1 cellular context compared by ENCODE assay signal in the genomic region with DNA sequence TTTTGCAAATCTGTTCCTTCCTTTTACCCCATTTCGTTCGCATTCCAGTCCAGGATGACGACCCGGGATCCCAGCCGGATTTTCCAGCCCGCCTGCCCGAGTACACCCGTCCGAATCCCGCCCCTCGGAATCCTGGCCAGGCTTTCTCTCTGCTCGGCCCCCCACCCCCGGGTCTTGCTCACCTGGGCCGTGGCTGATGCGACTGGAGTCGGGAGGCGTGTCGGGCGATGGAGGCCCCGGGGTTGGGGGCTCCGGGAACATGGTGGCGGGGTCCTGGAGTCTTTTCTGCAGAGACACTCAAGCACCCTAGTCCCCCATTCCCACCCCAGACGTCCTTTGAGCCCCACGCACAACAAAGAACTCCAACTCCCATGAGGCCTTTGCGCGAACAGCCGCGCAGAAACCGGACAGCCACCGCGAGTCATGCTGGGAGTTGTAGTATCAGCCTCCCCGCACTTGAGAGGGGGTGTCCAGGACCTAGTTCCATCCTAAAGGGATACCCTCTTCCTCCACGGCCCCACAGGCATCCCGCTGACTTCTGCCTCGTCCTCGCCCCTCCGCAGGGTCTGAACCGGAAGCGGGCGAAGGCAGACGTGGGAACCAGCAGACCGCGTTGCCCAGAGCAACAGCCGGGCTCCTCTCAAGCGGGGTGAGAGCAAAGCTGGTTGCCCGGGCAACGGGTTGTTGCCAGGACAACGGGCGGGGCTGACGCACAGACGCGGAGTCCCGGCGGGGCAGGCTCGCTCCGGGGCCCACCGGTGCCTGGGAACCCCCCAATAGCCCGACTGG.
TF ChIP-seq lines count a peak whose summit lies in the region.

No MANE protein-coding gene starts in this region.

TF ChIP-seq in K562, 482 proteins besides CTCF, POLR2A, EP300 and RAD21 (continued from another document and continues in another):
- no peak for TF ChIP-seq NCOA4 (IDR thresholded peaks at IDR 0.05; ENCODE audit: partially characterized antibody)
- TF ChIP-seq, protein P1, sequence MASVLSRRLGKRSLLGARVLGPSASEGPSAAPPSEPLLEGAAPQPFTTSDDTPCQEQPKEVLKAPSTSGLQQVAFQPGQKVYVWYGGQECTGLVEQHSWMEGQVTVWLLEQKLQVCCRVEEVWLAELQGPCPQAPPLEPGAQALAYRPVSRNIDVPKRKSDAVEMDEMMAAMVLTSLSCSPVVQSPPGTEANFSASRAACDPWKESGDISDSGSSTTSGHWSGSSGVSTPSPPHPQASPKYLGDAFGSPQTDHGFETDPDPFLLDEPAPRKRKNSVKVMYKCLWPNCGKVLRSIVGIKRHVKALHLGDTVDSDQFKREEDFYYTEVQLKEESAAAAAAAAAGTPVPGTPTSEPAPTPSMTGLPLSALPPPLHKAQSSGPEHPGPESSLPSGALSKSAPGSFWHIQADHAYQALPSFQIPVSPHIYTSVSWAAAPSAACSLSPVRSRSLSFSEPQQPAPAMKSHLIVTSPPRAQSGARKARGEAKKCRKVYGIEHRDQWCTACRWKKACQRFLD (CRISPR knock-in tag; IDR thresholded peaks at IDR 0.05): peak; percentile 84
- no peak for TF ChIP-seq RBM25 (IDR thresholded peaks at IDR 0.05; ENCODE audit: low read depth, low read length, severe bottlenecking)
- no peak for TF ChIP-seq ZNF347 (CRISPR knock-in tag; IDR thresholded peaks at IDR 0.05; ENCODE audit: low read depth)
- TF ChIP-seq, protein P2, sequence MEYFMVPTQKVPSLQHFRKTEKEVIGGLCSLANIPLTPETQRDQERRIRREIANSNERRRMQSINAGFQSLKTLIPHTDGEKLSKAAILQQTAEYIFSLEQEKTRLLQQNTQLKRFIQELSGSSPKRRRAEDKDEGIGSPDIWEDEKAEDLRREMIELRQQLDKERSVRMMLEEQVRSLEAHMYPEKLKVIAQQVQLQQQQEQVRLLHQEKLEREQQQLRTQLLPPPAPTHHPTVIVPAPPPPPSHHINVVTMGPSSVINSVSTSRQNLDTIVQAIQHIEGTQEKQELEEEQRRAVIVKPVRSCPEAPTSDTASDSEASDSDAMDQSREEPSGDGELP (CRISPR knock-in tag; IDR thresholded peaks at IDR 0.05; ENCODE audit: borderline replicate concordance): peak; percentile 68; the same call in 1 of the 2 replicates
- peak; percentile 76; the same call in 1 of the 2 replicates for TF ChIP-seq MBD2 (IDR thresholded peaks at IDR 0.05; ENCODE audit: borderline replicate concordance, low read depth)
- TF ChIP-seq HSF4 (CRISPR knock-in tag; IDR thresholded peaks at IDR 0.05; ENCODE audit: borderline replicate concordance): no peak
- TF ChIP-seq, protein P3, sequence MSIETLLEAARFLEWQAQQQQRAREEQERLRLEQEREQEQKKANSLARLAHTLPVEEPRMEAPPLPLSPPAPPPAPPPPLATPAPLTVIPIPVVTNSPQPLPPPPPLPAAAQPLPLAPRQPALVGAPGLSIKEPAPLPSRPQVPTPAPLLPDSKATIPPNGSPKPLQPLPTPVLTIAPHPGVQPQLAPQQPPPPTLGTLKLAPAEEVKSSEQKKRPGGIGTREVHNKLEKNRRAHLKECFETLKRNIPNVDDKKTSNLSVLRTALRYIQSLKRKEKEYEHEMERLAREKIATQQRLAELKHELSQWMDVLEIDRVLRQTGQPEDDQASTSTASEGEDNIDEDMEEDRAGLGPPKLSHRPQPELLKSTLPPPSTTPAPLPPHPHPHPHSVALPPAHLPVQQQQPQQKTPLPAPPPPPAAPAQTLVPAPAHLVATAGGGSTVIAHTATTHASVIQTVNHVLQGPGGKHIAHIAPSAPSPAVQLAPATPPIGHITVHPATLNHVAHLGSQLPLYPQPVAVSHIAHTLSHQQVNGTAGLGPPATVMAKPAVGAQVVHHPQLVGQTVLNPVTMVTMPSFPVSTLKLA (conservative IDR thresholded peaks at IDR 0.05): peak in 1 of 2 experiments; percentile 27; a peak in 1 of 4 replicates
- peak; percentile 83; the same call in 1 of the 2 replicates for TF ChIP-seq GABPB1 (CRISPR knock-in tag; IDR thresholded peaks at IDR 0.05)
- TF ChIP-seq MYC (IDR thresholded peaks at IDR 0.05; ENCODE audit: low read depth, low read length): no peak
- 0 out of 2 replicates have a peak, but pooled peaks have one; percentile 35 for TF ChIP-seq MYC (CRISPR knock-in tag; IDR thresholded peaks at IDR 0.05; ENCODE audit: borderline replicate concordance, low read depth)
- no peak for TF ChIP-seq LEF1 (IDR thresholded peaks at IDR 0.05)
- TF ChIP-seq RHOXF2B (CRISPR knock-in tag; conservative IDR thresholded peaks at IDR 0.05): no peak
- TF ChIP-seq ZNF197 (CRISPR knock-in tag; IDR thresholded peaks at IDR 0.05; ENCODE audit: low read depth): peak; percentile 90; the same call in 1 of the 2 replicates
- TF ChIP-seq, protein P4, sequence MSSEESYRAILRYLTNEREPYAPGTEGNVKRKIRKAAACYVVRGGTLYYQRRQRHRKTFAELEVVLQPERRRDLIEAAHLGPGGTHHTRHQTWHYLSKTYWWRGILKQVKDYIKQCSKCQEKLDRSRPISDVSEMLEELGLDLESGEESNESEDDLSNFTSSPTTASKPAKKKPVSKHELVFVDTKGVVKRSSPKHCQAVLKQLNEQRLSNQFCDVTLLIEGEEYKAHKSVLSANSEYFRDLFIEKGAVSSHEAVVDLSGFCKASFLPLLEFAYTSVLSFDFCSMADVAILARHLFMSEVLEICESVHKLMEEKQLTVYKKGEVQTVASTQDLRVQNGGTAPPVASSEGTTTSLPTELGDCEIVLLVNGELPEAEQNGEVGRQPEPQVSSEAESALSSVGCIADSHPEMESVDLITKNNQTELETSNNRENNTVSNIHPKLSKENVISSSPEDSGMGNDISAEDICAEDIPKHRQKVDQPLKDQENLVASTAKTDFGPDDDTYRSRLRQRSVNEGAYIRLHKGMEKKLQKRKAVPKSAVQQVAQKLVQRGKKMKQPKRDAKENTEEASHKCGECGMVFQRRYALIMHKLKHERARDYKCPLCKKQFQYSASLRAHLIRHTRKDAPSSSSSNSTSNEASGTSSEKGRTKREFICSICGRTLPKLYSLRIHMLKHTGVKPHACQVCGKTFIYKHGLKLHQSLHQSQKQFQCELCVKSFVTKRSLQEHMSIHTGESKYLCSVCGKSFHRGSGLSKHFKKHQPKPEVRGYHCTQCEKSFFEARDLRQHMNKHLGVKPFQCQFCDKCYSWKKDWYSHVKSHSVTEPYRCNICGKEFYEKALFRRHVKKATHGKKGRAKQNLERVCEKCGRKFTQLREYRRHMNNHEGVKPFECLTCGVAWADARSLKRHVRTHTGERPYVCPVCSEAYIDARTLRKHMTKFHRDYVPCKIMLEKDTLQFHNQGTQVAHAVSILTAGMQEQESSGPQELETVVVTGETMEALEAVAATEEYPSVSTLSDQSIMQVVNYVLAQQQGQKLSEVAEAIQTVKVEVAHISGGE (CRISPR knock-in tag; IDR thresholded peaks at IDR 0.05): peak in 1 of 3 experiments; percentile 75; a peak in 2 of 6 replicates
- TF ChIP-seq KLF6 (CRISPR knock-in tag; IDR thresholded peaks at IDR 0.05; ENCODE audit: borderline replicate concordance): 0 out of 2 replicates have a peak, but pooled peaks have one; percentile 36
- no peak for TF ChIP-seq SMARCE1 (IDR thresholded peaks at IDR 0.05)
- TF ChIP-seq, protein P5, sequence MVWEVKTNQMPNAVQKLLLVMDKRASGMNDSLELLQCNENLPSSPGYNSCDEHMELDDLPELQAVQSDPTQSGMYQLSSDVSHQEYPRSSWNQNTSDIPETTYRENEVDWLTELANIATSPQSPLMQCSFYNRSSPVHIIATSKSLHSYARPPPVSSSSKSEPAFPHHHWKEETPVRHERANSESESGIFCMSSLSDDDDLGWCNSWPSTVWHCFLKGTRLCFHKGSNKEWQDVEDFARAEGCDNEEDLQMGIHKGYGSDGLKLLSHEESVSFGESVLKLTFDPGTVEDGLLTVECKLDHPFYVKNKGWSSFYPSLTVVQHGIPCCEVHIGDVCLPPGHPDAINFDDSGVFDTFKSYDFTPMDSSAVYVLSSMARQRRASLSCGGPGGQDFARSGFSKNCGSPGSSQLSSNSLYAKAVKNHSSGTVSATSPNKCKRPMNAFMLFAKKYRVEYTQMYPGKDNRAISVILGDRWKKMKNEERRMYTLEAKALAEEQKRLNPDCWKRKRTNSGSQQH (CRISPR knock-in tag; IDR thresholded peaks at IDR 0.05): no peak
- peak; percentile 100 for TF ChIP-seq MYNN (IDR thresholded peaks at IDR 0.05)
- peak; percentile 93 for TF ChIP-seq MYNN (CRISPR knock-in tag; IDR thresholded peaks at IDR 0.05)
- TF ChIP-seq SMAD2 (IDR thresholded peaks at IDR 0.05; ENCODE audit: low read depth, low read length): no peak
- peak; percentile 80 for TF ChIP-seq ZNF644 (tag; IDR thresholded peaks at IDR 0.05; ENCODE audit: low read depth)
- TF ChIP-seq, protein P6, sequence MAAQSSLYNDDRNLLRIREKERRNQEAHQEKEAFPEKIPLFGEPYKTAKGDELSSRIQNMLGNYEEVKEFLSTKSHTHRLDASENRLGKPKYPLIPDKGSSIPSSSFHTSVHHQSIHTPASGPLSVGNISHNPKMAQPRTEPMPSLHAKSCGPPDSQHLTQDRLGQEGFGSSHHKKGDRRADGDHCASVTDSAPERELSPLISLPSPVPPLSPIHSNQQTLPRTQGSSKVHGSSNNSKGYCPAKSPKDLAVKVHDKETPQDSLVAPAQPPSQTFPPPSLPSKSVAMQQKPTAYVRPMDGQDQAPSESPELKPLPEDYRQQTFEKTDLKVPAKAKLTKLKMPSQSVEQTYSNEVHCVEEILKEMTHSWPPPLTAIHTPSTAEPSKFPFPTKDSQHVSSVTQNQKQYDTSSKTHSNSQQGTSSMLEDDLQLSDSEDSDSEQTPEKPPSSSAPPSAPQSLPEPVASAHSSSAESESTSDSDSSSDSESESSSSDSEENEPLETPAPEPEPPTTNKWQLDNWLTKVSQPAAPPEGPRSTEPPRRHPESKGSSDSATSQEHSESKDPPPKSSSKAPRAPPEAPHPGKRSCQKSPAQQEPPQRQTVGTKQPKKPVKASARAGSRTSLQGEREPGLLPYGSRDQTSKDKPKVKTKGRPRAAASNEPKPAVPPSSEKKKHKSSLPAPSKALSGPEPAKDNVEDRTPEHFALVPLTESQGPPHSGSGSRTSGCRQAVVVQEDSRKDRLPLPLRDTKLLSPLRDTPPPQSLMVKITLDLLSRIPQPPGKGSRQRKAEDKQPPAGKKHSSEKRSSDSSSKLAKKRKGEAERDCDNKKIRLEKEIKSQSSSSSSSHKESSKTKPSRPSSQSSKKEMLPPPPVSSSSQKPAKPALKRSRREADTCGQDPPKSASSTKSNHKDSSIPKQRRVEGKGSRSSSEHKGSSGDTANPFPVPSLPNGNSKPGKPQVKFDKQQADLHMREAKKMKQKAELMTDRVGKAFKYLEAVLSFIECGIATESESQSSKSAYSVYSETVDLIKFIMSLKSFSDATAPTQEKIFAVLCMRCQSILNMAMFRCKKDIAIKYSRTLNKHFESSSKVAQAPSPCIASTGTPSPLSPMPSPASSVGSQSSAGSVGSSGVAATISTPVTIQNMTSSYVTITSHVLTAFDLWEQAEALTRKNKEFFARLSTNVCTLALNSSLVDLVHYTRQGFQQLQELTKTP (IDR thresholded peaks at IDR 0.05; ENCODE audit: low read depth in 1 of 2, partially characterized antibody in 2 of 2): peak in 1 of 2 experiments; percentile 100
- TF ChIP-seq E2F3 (CRISPR knock-in tag; IDR thresholded peaks at IDR 0.05): no peak
- TF ChIP-seq ZNF668 (CRISPR knock-in tag; IDR thresholded peaks at IDR 0.05): 0 out of 2 replicates have a peak, but pooled peaks have one; percentile 29
- TF ChIP-seq MAZ (CRISPR knock-in tag; conservative IDR thresholded peaks at IDR 0.05 in 1 of 2, IDR thresholded peaks at IDR 0.05 in 1 of 2): peak in 1 of 2 experiments; percentile 48; a peak in 2 of 4 replicates
- no peak for TF ChIP-seq SAFB (IDR thresholded peaks at IDR 0.05; ENCODE audit: borderline replicate concordance, low read depth, low read length)
- peak; percentile 37; the same call in 1 of the 2 replicates for TF ChIP-seq TEAD4 (IDR thresholded peaks at IDR 0.05; ENCODE audit: low read length)
- no peak for TF ChIP-seq TEAD4 (CRISPR knock-in tag; IDR thresholded peaks at IDR 0.05; ENCODE audit: borderline replicate concordance)
- TF ChIP-seq, protein P7, sequence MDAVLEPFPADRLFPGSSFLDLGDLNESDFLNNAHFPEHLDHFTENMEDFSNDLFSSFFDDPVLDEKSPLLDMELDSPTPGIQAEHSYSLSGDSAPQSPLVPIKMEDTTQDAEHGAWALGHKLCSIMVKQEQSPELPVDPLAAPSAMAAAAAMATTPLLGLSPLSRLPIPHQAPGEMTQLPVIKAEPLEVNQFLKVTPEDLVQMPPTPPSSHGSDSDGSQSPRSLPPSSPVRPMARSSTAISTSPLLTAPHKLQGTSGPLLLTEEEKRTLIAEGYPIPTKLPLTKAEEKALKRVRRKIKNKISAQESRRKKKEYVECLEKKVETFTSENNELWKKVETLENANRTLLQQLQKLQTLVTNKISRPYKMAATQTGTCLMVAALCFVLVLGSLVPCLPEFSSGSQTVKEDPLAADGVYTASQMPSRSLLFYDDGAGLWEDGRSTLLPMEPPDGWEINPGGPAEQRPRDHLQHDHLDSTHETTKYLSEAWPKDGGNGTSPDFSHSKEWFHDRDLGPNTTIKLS (IDR thresholded peaks at IDR 0.05; ENCODE audit: borderline replicate concordance, low read depth): peak; percentile 87; the same call in 1 of the 2 replicates
- no peak for TF ChIP-seq CAMTA2 (CRISPR knock-in tag; conservative IDR thresholded peaks at IDR 0.05)
- TF ChIP-seq CXXC5 (CRISPR knock-in tag; IDR thresholded peaks at IDR 0.05): peak; percentile 61
